31 cellular contexts compared by ENCODE assay signal in the genomic region with DNA sequence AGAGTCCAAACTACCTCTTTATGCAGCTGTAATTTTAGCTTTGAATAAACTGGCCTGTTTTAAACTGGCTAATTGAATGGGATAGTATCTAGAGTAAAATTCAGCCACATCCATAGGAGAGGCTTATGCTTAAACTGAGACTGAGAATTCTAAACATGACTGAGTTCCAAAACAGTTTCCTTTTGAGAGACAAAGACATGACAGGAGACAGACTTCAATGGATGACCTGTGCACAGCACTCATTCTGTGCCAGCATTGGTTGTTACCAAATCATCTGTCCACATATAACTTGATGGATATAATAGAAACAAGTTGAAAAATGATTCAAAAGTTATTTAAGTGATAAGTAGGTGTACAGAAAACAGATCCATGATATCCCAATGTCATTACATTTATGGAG. TPM values are rescaled to one million over a fixed set of nuclear protein-coding genes. Genes with fewer than 3 reads are reported as not detected.
DNase-seq lines count a peak whose midpoint lies in the region; ATAC-seq, FAIRE-seq and TF ChIP-seq lines count a peak whose summit lies in the region.
"Had no signal": no experiment of that assay in that cellular context is flagged by ENCODE, and none has a peak within 500 bp of the region (broad histone marks: within the 10 kb centered on the region; RNA-seq: fewer than 3 reads in every experiment).

No MANE protein-coding gene starts in this region.

- H3K27me3 ChIP-seq in body of pancreas: no peaks in the 10 kb centered on the region
- H3K27me3 ChIP-seq in small intestine (ENCODE audit: control insufficient read depth in 2 of 2, insufficient read depth in 2 of 2, low read length in 2 of 2): no peaks in the 10 kb centered on the region
- H3K27me3 ChIP-seq: breast epithelium, hepatocyte, neutrophil, Peyer's patch, sigmoid colon, tibial artery, vagina had no signal

- DNase-seq in GM12865 (ENCODE audit: low read depth): peak; percentile 62
- DNase-seq in body of pancreas: no peak
- DNase-seq in NCI-H82 (lab: John Stamatoyannopoulos, UW): no peak
- DNase-seq in small intestine: no peak
- DNase-seq in cerebellar cortex (ENCODE audit: low spot score): no peak
- DNase-seq: activated CD4-positive, alpha-beta T cell treated with anti-CD3 and anti-CD28 coated beads for 4 hours; activated T-cell treated with anti-CD3 and anti-CD28 coated beads for 4 hours; AML-193; CD4-positive, alpha-beta T cell; lower lobe of right lung; naive thymus-derived CD4-positive, alpha-beta T cell; NCI-H1417 treated with DMSO at 0.1 percent for 48 hours; NCI-H2029 treated with DMSO at 0.1 percent for 48 hours; NCI-H226; Peyer's patch; SHP77; sigmoid colon; stimulated activated CD4-positive, alpha-beta T cell treated with anti-CD3 and anti-CD28 coated beads, Interleukin-4, amount 100 ng/mL, for 24 hours; tibial artery had no signal

- TF ChIP-seq CTCF in GM12865 (IDR thresholded peaks at IDR 0.05; ENCODE audit: insufficient read depth, low read depth, low read length, missing control alignments): no peak
- no peak for TF ChIP-seq CTCF in body of pancreas (IDR thresholded peaks at IDR 0.05)

- H3K27ac ChIP-seq in body of pancreas (no peak overlapping the region), small intestine (ENCODE audit: low read depth in 1 of 2, low read length in 1 of 2) (no peak overlapping the region)
- H3K27ac ChIP-seq: A549, breast epithelium, hepatocyte, lower lobe of right lung, neutrophil, Peyer's patch, prostate gland, sigmoid colon, tibial artery, vagina had no signal

- H3K9me3 ChIP-seq in body of pancreas (no peaks in the 10 kb centered on the region), small intestine (ENCODE audit: control insufficient read depth, low read depth) (no peaks in the 10 kb centered on the region)
- H3K9me3 ChIP-seq: A549, breast epithelium, lower lobe of right lung, neutrophil, Peyer's patch, prostate gland, sigmoid colon, tibial artery, vagina had no signal

- intact Hi-C loops in body of pancreas (cut with DNase I): loop anchor here (10.0 kb wide), 1 partner anchor 125 kb away; no protein-coding TSS in a partner anchor

- H3K36me3 ChIP-seq in body of pancreas (replicated peaks in 1 of 2; ENCODE audit: insufficient read depth in 1 of 2, low read depth in 2 of 2) (no peaks in the 10 kb centered on the region), small intestine (ENCODE audit: control insufficient read depth in 2 of 2, insufficient read depth in 2 of 2, low read length in 2 of 2) (no peaks in the 10 kb centered on the region)
- H3K36me3 ChIP-seq: breast epithelium, lower lobe of right lung, neutrophil, Peyer's patch, prostate gland, sigmoid colon, tibial artery, vagina had no signal

- H3K4me1 ChIP-seq in body of pancreas (no peaks in the 10 kb centered on the region), small intestine (ENCODE audit: control insufficient read depth in 2 of 2, insufficient read depth in 1 of 2, low read depth in 1 of 2, low read length in 1 of 2) (no peaks in the 10 kb centered on the region)
- H3K4me1 ChIP-seq: A549, breast epithelium, lower lobe of right lung, Peyer's patch, prostate gland, tibial artery, vagina had no signal

- no peak for FAIRE-seq in small intestine (lab: Jason Lieb, UNC)
- FAIRE-seq: A549, D721Med had no signal

- ATAC-seq in GM18909 (IDR thresholded peaks at IDR 0.05; ENCODE audit: poor library complexity, unreplicated experiment) (peak; percentile 40), GM21619 (IDR thresholded peaks at IDR 0.05; ENCODE audit: unreplicated experiment) (peak; percentile 21), HG03432 (IDR thresholded peaks at IDR 0.05; ENCODE audit: unreplicated experiment) (peak; percentile 19), body of pancreas (no peak)
- ATAC-seq: A549; activated naive CD4-positive, alpha-beta T cell treated with anti-CD3 and anti-CD28 coated beads, Interleukin-2, amount 50 U/mL, for 72 hours; GM23338; lower lobe of right lung; naive thymus-derived CD4-positive, alpha-beta T cell had no signal

- H3K4me3 ChIP-seq in GM12865 (ENCODE audit: low read depth, low read length) (no peak overlapping the region), body of pancreas (no peak overlapping the region), small intestine (ENCODE audit: low read depth in 1 of 2, low read length in 2 of 2) (no peak overlapping the region)
- H3K4me3 ChIP-seq: A549, breast epithelium, GM23338, hepatocyte, lower lobe of right lung, Peyer's patch, prostate gland, sigmoid colon, tibial artery, vagina had no signal

- TF ChIP-seq POLR2A in body of pancreas (IDR thresholded peaks at IDR 0.05): no peak

RNA-seq across cellular contexts. Expression of a gene that starts 20.9 kb away (rescaled TPM):
- 1 to 10 TPM in 1 of 2 donors, under 1 TPM in 1; 0.26 to 1.6 TPM for total RNA-seq in body of pancreas
- under 1 TPM in 1 of 3 donors, not detected in 2; 0.46 TPM for polyA plus RNA-seq in small intestine
- total RNA-seq: activated naive CD4-positive, alpha-beta T cell treated with anti-CD3 and anti-CD28 coated beads, Interleukin-2, amount 50 U/mL, for 72 hours had no signal
